10 cellular contexts compared by ENCODE assay signal in genomic region chr13:33494596-33495214, GRCh38.
A peak's percentile ranks its signal among the peaks of the same experiment; 100 is the strongest.
DNase-seq lines count a peak whose midpoint lies in the region; ATAC-seq and TF ChIP-seq lines count a peak whose summit lies in the region.
"Had no signal": no experiment of that assay in that cellular context is flagged by ENCODE, and none has a peak within 500 bp of the region (broad histone marks: within the 10 kb centered on the region; RNA-seq: fewer than 3 reads in every experiment).

No MANE protein-coding gene starts in this region.

- peaks cover 3 to 7% of the 10 kb centered on the region in 2 experiments for H3K4me1 ChIP-seq in trophoblast cell (ENCODE audit: control insufficient read depth in 1 of 2, insufficient read depth in 2 of 2, low read length in 2 of 2)

- ATAC-seq in GM18907 (IDR thresholded peaks at IDR 0.05; ENCODE audit: unreplicated experiment) (no peak), HG02973 (IDR thresholded peaks at IDR 0.05; ENCODE audit: unreplicated experiment) (no peak)

- peaks cover 2% of the 10 kb centered on the region for H3K9me3 ChIP-seq in trophoblast cell (ENCODE audit: insufficient read depth, low read depth, low read length)

- no peak overlapping the region for H3K9ac ChIP-seq in trophoblast cell (ENCODE audit: low read length)

- no peak overlapping the region for H3K18ac ChIP-seq in trophoblast cell (ENCODE audit: low read length)

- no peak overlapping the region for H2AFZ ChIP-seq in trophoblast cell (ENCODE audit: insufficient read depth, low read length, poor library complexity)

- peak overlapping the region; percentile 61 for H2BK5ac ChIP-seq in trophoblast cell (ENCODE audit: low read depth, low read length, poor library complexity)

- H2AK5ac ChIP-seq in trophoblast cell (ENCODE audit: low read length) = no peak overlapping the region

- H3K4ac ChIP-seq in trophoblast cell (ENCODE audit: low read depth, low read length) = no peak overlapping the region

- no peak overlapping the region for H3K27ac ChIP-seq in RWPE1
- peak overlapping the region; percentile 69 for H3K27ac ChIP-seq in trophoblast cell (ENCODE audit: low read depth, low read length)

- no CpG with 5 or more reads among the region's 4 CpGs for WGBS in trophoblast cell (ENCODE audit: extremely low coverage, insufficient coverage, insufficient read length)

- peak overlapping the region; percentile 8 for H3K4me2 ChIP-seq in trophoblast cell (ENCODE audit: low read length)

- no peak overlapping the region for H4K12ac ChIP-seq in trophoblast cell (ENCODE audit: low read depth, low read length)

- no peaks in the 10 kb centered on the region for H3K36me3 ChIP-seq in trophoblast cell (ENCODE audit: control insufficient read depth in 1 of 2, insufficient read depth in 2 of 2, low read length in 2 of 2)

- no peak overlapping the region for H2BK120ac ChIP-seq in trophoblast cell (ENCODE audit: insufficient read depth, low read length, poor library complexity)

- DNase-seq in GM04503 (ENCODE audit: low read depth) = peak; percentile 45
- DNase-seq in RWPE1 (ENCODE audit: low spot score) = peak; percentile 39
- DNase-seq in fibroblast of mammary gland (ENCODE audit: low read depth) = peak; percentile 90
- DNase-seq in trophoblast cell = peak in 1 of 2 donors; percentile 46
- DNase-seq in NCI-H2171 (lab: John Stamatoyannopoulos, UW) = no peak
- DNase-seq in NCI-H2227 treated with DMSO at 0.1 percent for 48 hours (lab: John Stamatoyannopoulos, UW) = no peak
- DNase-seq: activated naive CD4-positive, alpha-beta T cell treated with anti-CD3 and anti-CD28 coated beads for 36 hours; stimulated activated naive CD4-positive, alpha-beta T cell had no signal

- no peaks in the 10 kb centered on the region for H3K27me3 ChIP-seq in trophoblast cell (ENCODE audit: insufficient read depth, low read length)

- peak overlapping the region; percentile 93 for H2BK12ac ChIP-seq in trophoblast cell (ENCODE audit: low read length)

- peak overlapping the region; percentile 63 for H4K91ac ChIP-seq in trophoblast cell (ENCODE audit: low read depth, low read length)

- no peaks in the 10 kb centered on the region for H3K79me2 ChIP-seq in trophoblast cell (ENCODE audit: control insufficient read depth, insufficient read depth, low read length, poor library complexity)

- H3K4me3 ChIP-seq in fibroblast of mammary gland (ENCODE audit: control insufficient read depth, low read depth, low read length) (no peak overlapping the region), trophoblast cell (ENCODE audit: low read depth, low read length) (no peak overlapping the region)

- CTCF ChIA-PET in RWPE1 (lab: Yijun Ruan, JAX) = no interaction called here

- H3K14ac ChIP-seq in trophoblast cell (ENCODE audit: low read length) = no peak overlapping the region

- no peak overlapping the region for H4K8ac ChIP-seq in trophoblast cell (ENCODE audit: low read depth, low read length)

- POLR2A ChIA-PET in RWPE1 (lab: Yijun Ruan, JAX; ENCODE audit: low non-redundant PET) = no interaction called here

- peaks cover 6% of the 10 kb centered on the region for H3K79me1 ChIP-seq in trophoblast cell (ENCODE audit: low read length)

- no peak overlapping the region for H3K23ac ChIP-seq in trophoblast cell (ENCODE audit: low read length)

- TF ChIP-seq CTCF in RWPE1 (conservative IDR thresholded peaks at IDR 0.05; ENCODE audit: low read depth) (no peak), fibroblast of mammary gland (conservative IDR thresholded peaks at IDR 0.05; ENCODE audit: control insufficient read depth, insufficient read depth, low read depth, low read length) (no peak)

Comparison
In these comparisons a context has a peak if more than half of its experiments do, and no peak if none do; other contexts are left out.
1. DNase-seq: peak in GM04503 (single experiment), RWPE1 (single experiment) and fibroblast of mammary gland (single experiment); none in NCI-H2171 (single experiment) and NCI-H2227 treated with DMSO at 0.1 percent for 48 hours (single experiment).